Comparison of ENCODE assay signal across 11 cellular contexts in genomic region chr13:40895715-40896184, GRCh38.
DNase-seq lines count a peak whose midpoint lies in the region; ATAC-seq and TF ChIP-seq lines count a peak whose summit lies in the region.
"Had no signal": no experiment of that assay in that cellular context is flagged by ENCODE, and none has a peak within 500 bp of the region (broad histone marks: within the 10 kb centered on the region; RNA-seq: fewer than 3 reads in every experiment).

No MANE protein-coding gene starts in this region.

- POLR2A ChIA-PET in CD4-positive, alpha-beta T cell (lab: Charles Lee): no interaction called here
- POLR2A ChIA-PET in activated B cell treated with CpG ODN at 0.5 μM for 24 hours (lab: Charles Lee): no interaction called here

- in situ Hi-C loops in G401 (cut with HindIII; ENCODE audit: low sequenced_read_pairs): no loop called here

- H3K27me3 ChIP-seq in CD4-positive, alpha-beta T cell (ENCODE audit: control insufficient read depth, insufficient read depth, low read length): no peaks in the 10 kb centered on the region
- no peaks in the 10 kb centered on the region for H3K27me3 ChIP-seq in upper lobe of right lung
- H3K27me3 ChIP-seq: spleen had no signal

- H3K27ac Mint-ChIP-seq in CD4-positive, alpha-beta T cell: peak overlapping the region; percentile 33
- H3K27ac Mint-ChIP-seq in activated B cell treated with CpG ODN at 0.5 μM for 24 hours: peak overlapping the region; percentile 56
- H3K27ac Mint-ChIP-seq: B cell had no signal

- CTCF ChIA-PET in CD4-positive, alpha-beta T cell (lab: Charles Lee): no interaction called here
- CTCF ChIA-PET in activated B cell treated with CpG ODN at 0.5 μM for 24 hours (lab: Charles Lee): no interaction called here

- no peaks in the 10 kb centered on the region for H3K9me3 Mint-ChIP-seq in CD4-positive, alpha-beta T cell
- H3K9me3 Mint-ChIP-seq in activated B cell treated with CpG ODN at 0.5 μM for 24 hours: no peaks in the 10 kb centered on the region

- no peaks in the 10 kb centered on the region for H3K9me3 ChIP-seq in CD4-positive, alpha-beta T cell (ENCODE audit: control insufficient read depth, low read length)
- no peaks in the 10 kb centered on the region for H3K9me3 ChIP-seq in upper lobe of right lung

- H3K36me3 ChIP-seq in upper lobe of right lung: no peaks in the 10 kb centered on the region
- H3K36me3 ChIP-seq: spleen had no signal

- peaks cover 12% of the 10 kb centered on the region for H3K4me1 Mint-ChIP-seq in CD4-positive, alpha-beta T cell (ENCODE audit: low read depth)
- H3K4me1 Mint-ChIP-seq in activated B cell treated with CpG ODN at 0.5 μM for 24 hours: peaks cover 14% of the 10 kb centered on the region

- no peak for TF ChIP-seq CTCF in CD4-positive, alpha-beta T cell (IDR thresholded peaks at IDR 0.05)
- TF ChIP-seq CTCF in activated B cell treated with CpG ODN at 0.5 μM for 24 hours (IDR thresholded peaks at IDR 0.05) (no peak), upper lobe of right lung (IDR thresholded peaks at IDR 0.05) (no peak)

- no peak for DNase-seq in CD4-positive, alpha-beta T cell
- peak; percentile 56 for DNase-seq in HuH-7 (ENCODE audit: low spot score)
- DNase-seq in activated B cell treated with CpG ODN at 0.5 μM for 24 hours: no peak
- DNase-seq in midbrain (lab: John Stamatoyannopoulos, UW): peak; percentile 23
- no peak for DNase-seq in upper lobe of right lung
- no peak for DNase-seq in G401 (ENCODE audit: low spot score)
- DNase-seq in Right ventricle myocardium superior: no peak
- DNase-seq: activated T-cell treated with anti-CD3 and anti-CD28 coated beads, Interleukin-2, amount 50 U/mL, for 48 hours; spleen had no signal

- H3K4me1 ChIP-seq in upper lobe of right lung: no peaks in the 10 kb centered on the region

- H3K27me3 Mint-ChIP-seq in CD4-positive, alpha-beta T cell: no peaks in the 10 kb centered on the region
- no peaks in the 10 kb centered on the region for H3K27me3 Mint-ChIP-seq in activated B cell treated with CpG ODN at 0.5 μM for 24 hours
- H3K27me3 Mint-ChIP-seq: B cell had no signal

- H3K27ac ChIP-seq in CD4-positive, alpha-beta T cell (ENCODE audit: low read depth, low read length): no peak overlapping the region
- no peak overlapping the region for H3K27ac ChIP-seq in upper lobe of right lung
- H3K27ac ChIP-seq: spleen had no signal

- intact Hi-C loops in CD4-positive, alpha-beta T cell (cut with DNase I, micrococcal nuclease): no loop called here
- intact Hi-C loops in activated B cell treated with CpG ODN at 0.5 μM for 24 hours (cut with micrococcal nuclease): no loop called here
- intact Hi-C loops in upper lobe of right lung (cut with DNase I): no loop called here
- intact Hi-C loops in Right ventricle myocardium superior (cut with DNase I): no loop called here

- peaks cover 12% of the 10 kb centered on the region for H3K36me3 Mint-ChIP-seq in CD4-positive, alpha-beta T cell (ENCODE audit: low read depth)
- H3K36me3 Mint-ChIP-seq in activated B cell treated with CpG ODN at 0.5 μM for 24 hours (ENCODE audit: low read depth): peaks cover 8% of the 10 kb centered on the region

- H3K4me3 Mint-ChIP-seq in CD4-positive, alpha-beta T cell: no peak overlapping the region
- no peak overlapping the region for H3K4me3 Mint-ChIP-seq in activated B cell treated with CpG ODN at 0.5 μM for 24 hours
- H3K4me3 Mint-ChIP-seq: B cell had no signal

- no peak overlapping the region for H3K4me3 ChIP-seq in upper lobe of right lung
- H3K4me3 ChIP-seq: spleen had no signal

- ATAC-seq in CD4-positive, alpha-beta T cell (ENCODE audit: poor library complexity): no peak
- ATAC-seq in activated B cell treated with CpG ODN at 0.5 μM for 24 hours (ENCODE audit: low read depth) (no peak), GM19351 (IDR thresholded peaks at IDR 0.05; ENCODE audit: unreplicated experiment) (no peak), upper lobe of right lung (no peak), Right ventricle myocardium superior (ENCODE audit: poor library complexity) (no peak)

Comparison
In these comparisons a context has a peak if more than half of its experiments do, and no peak if none do; other contexts are left out.
1. DNase-seq: peak in HuH-7 (single experiment) and midbrain (single experiment); none in CD4-positive, alpha-beta T cell (0 of 10), activated B cell treated with CpG ODN at 0.5 μM for 24 hours (single experiment), upper lobe of right lung (single experiment), G401 (single experiment) and Right ventricle myocardium superior (single experiment).